In the genomic region with DNA sequence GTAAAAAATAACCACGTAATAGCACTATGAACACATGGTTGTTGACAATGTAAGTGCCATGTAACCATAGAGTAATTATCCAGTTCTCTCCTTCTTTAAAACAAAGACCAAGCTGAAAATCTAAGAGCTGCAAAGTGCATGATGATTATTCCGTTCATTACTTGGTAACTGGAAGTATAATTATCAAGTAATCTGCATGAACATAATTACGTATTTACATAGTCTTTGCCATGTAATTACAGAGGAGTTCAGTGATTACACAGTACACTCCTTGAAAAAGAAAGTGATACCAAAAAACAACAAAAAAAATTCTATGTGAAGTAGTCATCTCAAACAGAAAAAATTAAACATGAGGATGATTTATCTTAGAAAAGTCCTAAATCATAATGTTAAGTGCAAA, we compare ENCODE assay signal across 14 cellular contexts.
DNase-seq lines count a peak whose midpoint lies in the region; ATAC-seq and TF ChIP-seq lines count a peak whose summit lies in the region.
"Had no signal": no experiment of that assay in that cellular context is flagged by ENCODE, and none has a peak within 500 bp of the region (broad histone marks: within the 10 kb centered on the region; RNA-seq: fewer than 3 reads in every experiment).

No MANE protein-coding gene starts in this region.

- DNase-seq in MM.1S (no peak), NCI-H69 (lab: John Stamatoyannopoulos, UW) (peak; percentile 96), endodermal cell (no peak)
- DNase-seq: Caco-2, DMS153, NCI-H187, NCI-H82, SIG-M5 had no signal

- H3K9me3 ChIP-seq in MM.1S (replicated peaks; ENCODE audit: insufficient read depth, low read length) (no peaks in the 10 kb centered on the region), endodermal cell (ENCODE audit: control insufficient read depth, low read length) (no peaks in the 10 kb centered on the region), skeletal muscle satellite cell (replicated peaks; ENCODE audit: low read length) (no peaks in the 10 kb centered on the region)
- H3K9me3 ChIP-seq: Caco-2, HAP-1 had no signal

- H3K79me2 ChIP-seq in MM.1S (ENCODE audit: low read length): no peaks in the 10 kb centered on the region

- no peak overlapping the region for H3K27ac Mint-ChIP-seq in endodermal cell

- no peaks in the 10 kb centered on the region for H3K9me3 Mint-ChIP-seq in endodermal cell

- H3F3A ChIP-seq in MM.1S (ENCODE audit: insufficient read depth, low read length): no peaks in the 10 kb centered on the region

- H3K4me2 ChIP-seq in MM.1S (ENCODE audit: low read depth, low read length): peak overlapping the region; percentile 52
- H3K4me2 ChIP-seq in skeletal muscle satellite cell (ENCODE audit: low read length): peak overlapping the region; percentile 37

- H3K27me3 ChIP-seq in MM.1S (replicated peaks; ENCODE audit: insufficient read depth, low read length) (no peaks in the 10 kb centered on the region), endodermal cell (ENCODE audit: control insufficient read depth, insufficient read depth, low read length, poor library complexity, severe bottlenecking) (no peaks in the 10 kb centered on the region), skeletal muscle satellite cell (ENCODE audit: control insufficient read depth, insufficient read depth, low read length) (no peaks in the 10 kb centered on the region)

- 60 to 88% methylated on average over 1 to 3 of the region's 3 CpGs for WGBS in endodermal cell (ENCODE audit: insufficient coverage in 1 of 2, insufficient read length in 1 of 2), 2 experiments

- H3K9ac ChIP-seq in MM.1S (ENCODE audit: low read length) (no peak overlapping the region), endodermal cell (ENCODE audit: extremely low read depth, low read length, poor library complexity, severe bottlenecking) (no peak overlapping the region), skeletal muscle satellite cell (ENCODE audit: low read depth, low read length) (no peak overlapping the region)

- H3K4me1 Mint-ChIP-seq in endodermal cell: no peaks in the 10 kb centered on the region

- H4K20me1 ChIP-seq in MM.1S (ENCODE audit: insufficient read depth, low read length): no peaks in the 10 kb centered on the region

- no peak overlapping the region for H3K4me3 Mint-ChIP-seq in endodermal cell

- H3K36me3 Mint-ChIP-seq in endodermal cell (ENCODE audit: low read depth): no peaks in the 10 kb centered on the region

- H3K36me3 ChIP-seq in MM.1S (replicated peaks; ENCODE audit: insufficient read depth, low read length): no peaks in the 10 kb centered on the region
- H3K36me3 ChIP-seq in endodermal cell (ENCODE audit: control insufficient read depth, insufficient read depth, low read length): no peaks in the 10 kb centered on the region
- no peaks in the 10 kb centered on the region for H3K36me3 ChIP-seq in skeletal muscle satellite cell (ENCODE audit: insufficient read depth, low read length)
- H3K36me3 ChIP-seq: HAP-1 had no signal

- no peaks in the 10 kb centered on the region for H3K27me3 Mint-ChIP-seq in endodermal cell (ENCODE audit: insufficient read depth)

- H3K4me1 ChIP-seq in MM.1S (ENCODE audit: low read length): no peaks in the 10 kb centered on the region
- H3K4me1 ChIP-seq in endodermal cell (ENCODE audit: control insufficient read depth, insufficient read depth, low read length): no peaks in the 10 kb centered on the region
- no peaks in the 10 kb centered on the region for H3K4me1 ChIP-seq in skeletal muscle satellite cell (ENCODE audit: control insufficient read depth, insufficient read depth, low read length)
- H3K4me1 ChIP-seq: HAP-1 had no signal

- H3K27ac ChIP-seq in MM.1S (ENCODE audit: low read length) (no peak overlapping the region), endodermal cell (ENCODE audit: low read depth, low read length) (peak overlapping the region; percentile 36)

- peak overlapping the region; percentile 80 for H2AFZ ChIP-seq in MM.1S (ENCODE audit: low read length)

- no peak for ATAC-seq in HG03571 (IDR thresholded peaks at IDR 0.05; ENCODE audit: unreplicated experiment)
- ATAC-seq in GM19395 (IDR thresholded peaks at IDR 0.05; ENCODE audit: unreplicated experiment): no peak
- no peak for ATAC-seq in HG02938 (IDR thresholded peaks at IDR 0.05; ENCODE audit: unreplicated experiment)
- ATAC-seq: K562 had no signal

- TF ChIP-seq CTCF in MM.1S (IDR thresholded peaks at IDR 0.05; ENCODE audit: low read length): no peak
- no peak for TF ChIP-seq CTCF in endodermal cell (conservative IDR thresholded peaks at IDR 0.05)

- H3K9me2 ChIP-seq in MM.1S (replicated peaks; ENCODE audit: insufficient read depth, low read length): no peaks in the 10 kb centered on the region

- H3K4me3 ChIP-seq in MM.1S (ENCODE audit: low read length): peak overlapping the region; percentile 34; the same call in 1 of the 2 replicates
- H3K4me3 ChIP-seq in endodermal cell (ENCODE audit: low read length): no peak overlapping the region
- H3K4me3 ChIP-seq in skeletal muscle satellite cell (ENCODE audit: low read length): no peak overlapping the region
- H3K4me3 ChIP-seq: HAP-1, K562 had no signal
